In the genomic region with DNA sequence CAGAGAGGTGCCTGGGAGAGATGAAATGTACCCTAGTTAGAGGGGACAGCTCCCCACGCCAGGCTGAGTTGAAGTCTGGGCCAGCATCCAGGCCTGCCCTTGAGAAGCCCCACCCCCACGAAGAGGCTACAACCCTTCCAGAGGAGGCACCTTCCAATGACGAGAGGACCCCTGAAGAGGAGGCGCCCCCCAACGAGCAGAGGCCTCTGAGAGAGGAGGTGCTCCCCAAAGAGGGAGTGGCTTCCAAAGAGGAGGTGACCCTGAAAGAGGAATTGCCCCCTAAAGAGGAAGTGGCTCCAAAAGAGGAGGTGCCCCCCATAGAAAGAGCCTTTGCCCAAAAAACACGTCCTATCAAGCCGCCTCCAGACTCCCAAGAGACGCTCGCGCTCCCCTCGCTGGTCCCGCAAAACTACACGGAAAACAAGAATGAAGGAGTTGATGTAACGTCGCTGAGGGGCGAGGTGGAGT, we compare ENCODE assay signal across 8 cellular contexts. TPM values are rescaled to one million over a fixed set of nuclear protein-coding genes. Genes with fewer than 3 reads are reported as not detected.
DNase-seq lines count a peak whose midpoint lies in the region; ATAC-seq lines count a peak whose summit lies in the region.

No MANE protein-coding gene starts in this region.

- H3K27me3 ChIP-seq in iPS-15b (ENCODE audit: control insufficient read depth, insufficient read depth, low read length), result peaks cover 38% of the 10 kb centered on the region
- no peaks in the 10 kb centered on the region for H3K27me3 ChIP-seq in stomach smooth muscle (ENCODE audit: control insufficient read depth in 1 of 2, insufficient read depth in 2 of 2, low read length in 2 of 2)

- DNase-seq in activated CD4-positive, alpha-beta T cell treated with anti-CD3 and anti-CD28 coated beads, Interleukin-2, amount 10 ng/mL, durations not matched to agents 24 days and 14 days, result peak; percentile 58
- DNase-seq in activated CD4-positive, alpha-beta T cell treated with anti-CD3 and anti-CD28 coated beads for 4 hours, result no peak
- DNase-seq in activated T-helper 1 cell treated with anti-CD3 and anti-CD28 coated beads, Interleukin-12 subunit alpha, Interleukin-12 subunit beta, Interleukin-2, Interleukin-4 antibody, amounts not matched to agents 30 ng/mL and 10 ng/mL and 1 ng/mL, durations not matched to agents 14 hours and 24 hours and 36 hours (ENCODE audit: low spot score), result no peak
- DNase-seq in NCI-H2171 treated with DMSO at 0.1 percent for 48 hours (lab: John Stamatoyannopoulos, UW), result no peak

- H3K9me3 Mint-ChIP-seq in activated CD4-positive, alpha-beta T cell treated with anti-CD3 and anti-CD28 coated beads, Interleukin-2, amount 10 ng/mL, durations not matched to agents 24 days and 14 days, result no peaks in the 10 kb centered on the region
- H3K9me3 Mint-ChIP-seq in activated T-helper 1 cell treated with anti-CD3 and anti-CD28 coated beads, Interleukin-12 subunit alpha, Interleukin-12 subunit beta, Interleukin-2, Interleukin-4 antibody, amounts not matched to agents 30 ng/mL and 10 ng/mL and 1 ng/mL, durations not matched to agents 14 hours and 24 hours and 36 hours, result no peaks in the 10 kb centered on the region

- H3K9ac ChIP-seq in iPS-15b (ENCODE audit: low read depth, low read length) (peak overlapping the region; percentile 81), stomach smooth muscle (ENCODE audit: low read length in 2 of 2) (no peak overlapping the region)

- H3K36me3 Mint-ChIP-seq in activated CD4-positive, alpha-beta T cell treated with anti-CD3 and anti-CD28 coated beads, Interleukin-2, amount 10 ng/mL, durations not matched to agents 24 days and 14 days (ENCODE audit: low read depth), result peaks cover 9% of the 10 kb centered on the region
- peaks cover 8% of the 10 kb centered on the region for H3K36me3 Mint-ChIP-seq in activated T-helper 1 cell treated with anti-CD3 and anti-CD28 coated beads, Interleukin-12 subunit alpha, Interleukin-12 subunit beta, Interleukin-2, Interleukin-4 antibody, amounts not matched to agents 30 ng/mL and 10 ng/mL and 1 ng/mL, durations not matched to agents 14 hours and 24 hours and 36 hours (ENCODE audit: low read depth)

- peaks cover 17% of the 10 kb centered on the region for H3K4me1 Mint-ChIP-seq in activated CD4-positive, alpha-beta T cell treated with anti-CD3 and anti-CD28 coated beads, Interleukin-2, amount 10 ng/mL, durations not matched to agents 24 days and 14 days
- peaks cover 23% of the 10 kb centered on the region for H3K4me1 Mint-ChIP-seq in activated T-helper 1 cell treated with anti-CD3 and anti-CD28 coated beads, Interleukin-12 subunit alpha, Interleukin-12 subunit beta, Interleukin-2, Interleukin-4 antibody, amounts not matched to agents 30 ng/mL and 10 ng/mL and 1 ng/mL, durations not matched to agents 14 hours and 24 hours and 36 hours (ENCODE audit: low read depth)

- no peaks in the 10 kb centered on the region for H3K36me3 ChIP-seq in iPS-15b (ENCODE audit: control insufficient read depth, insufficient read depth, low read length)
- no peaks in the 10 kb centered on the region for H3K36me3 ChIP-seq in stomach smooth muscle (ENCODE audit: control insufficient read depth in 2 of 2, insufficient read depth in 2 of 2, low read length in 2 of 2)

- no peak overlapping the region for H3K27ac ChIP-seq in stomach smooth muscle (ENCODE audit: low read length)

- no peak overlapping the region for H3K27ac Mint-ChIP-seq in activated CD4-positive, alpha-beta T cell treated with anti-CD3 and anti-CD28 coated beads, Interleukin-2, amount 10 ng/mL, durations not matched to agents 24 days and 14 days
- H3K27ac Mint-ChIP-seq in activated T-helper 1 cell treated with anti-CD3 and anti-CD28 coated beads, Interleukin-12 subunit alpha, Interleukin-12 subunit beta, Interleukin-2, Interleukin-4 antibody, amounts not matched to agents 30 ng/mL and 10 ng/mL and 1 ng/mL, durations not matched to agents 14 hours and 24 hours and 36 hours, result peak overlapping the region; percentile 66

- H3K4me1 ChIP-seq in iPS-15b (ENCODE audit: control insufficient read depth, insufficient read depth, low read length) (no peaks in the 10 kb centered on the region), stomach smooth muscle (ENCODE audit: control insufficient read depth, insufficient read depth, low read length) (peaks cover 29% of the 10 kb centered on the region)

- H3K4me3 ChIP-seq in iPS-15b (ENCODE audit: low read depth, low read length), result peak overlapping the region; percentile 47
- H3K4me3 ChIP-seq in stomach smooth muscle (ENCODE audit: low read length in 2 of 2), result peak overlapping the region; percentile 51 to 77

- no peaks in the 10 kb centered on the region for H3K9me3 ChIP-seq in iPS-15b (ENCODE audit: control insufficient read depth, insufficient read depth, low read length)
- no peaks in the 10 kb centered on the region for H3K9me3 ChIP-seq in stomach smooth muscle (ENCODE audit: control insufficient read depth in 2 of 2, low read length in 2 of 2)

- H3K4me3 Mint-ChIP-seq in activated CD4-positive, alpha-beta T cell treated with anti-CD3 and anti-CD28 coated beads, Interleukin-2, amount 10 ng/mL, durations not matched to agents 24 days and 14 days, result peak overlapping the region; percentile 70
- H3K4me3 Mint-ChIP-seq in activated T-helper 1 cell treated with anti-CD3 and anti-CD28 coated beads, Interleukin-12 subunit alpha, Interleukin-12 subunit beta, Interleukin-2, Interleukin-4 antibody, amounts not matched to agents 30 ng/mL and 10 ng/mL and 1 ng/mL, durations not matched to agents 14 hours and 24 hours and 36 hours, result peak overlapping the region; percentile 64

- ATAC-seq in HG03469 (IDR thresholded peaks at IDR 0.05; ENCODE audit: unreplicated experiment) (no peak), HG03439 (IDR thresholded peaks at IDR 0.05; ENCODE audit: unreplicated experiment) (no peak)

- intact Hi-C loops in activated CD4-positive, alpha-beta T cell treated with anti-CD3 and anti-CD28 coated beads, Interleukin-2, amount 10 ng/mL, durations not matched to agents 24 days and 14 days (cut with micrococcal nuclease), result loop anchor here (5.0 kb wide), 2 partner anchors 47 to 67 kb away; a partner anchor contains a TSS
- intact Hi-C loops in activated T-helper 1 cell treated with anti-CD3 and anti-CD28 coated beads, Interleukin-12 subunit alpha, Interleukin-12 subunit beta, Interleukin-2, Interleukin-4 antibody, amounts not matched to agents 30 ng/mL and 10 ng/mL and 1 ng/mL, durations not matched to agents 14 hours and 24 hours and 36 hours (cut with micrococcal nuclease), result loop anchor here (5.0 kb wide), 1 partner anchor 67 kb away; a partner anchor contains a TSS

- no peaks in the 10 kb centered on the region for H3K27me3 Mint-ChIP-seq in activated CD4-positive, alpha-beta T cell treated with anti-CD3 and anti-CD28 coated beads, Interleukin-2, amount 10 ng/mL, durations not matched to agents 24 days and 14 days
- peaks cover 2% of the 10 kb centered on the region for H3K27me3 Mint-ChIP-seq in activated T-helper 1 cell treated with anti-CD3 and anti-CD28 coated beads, Interleukin-12 subunit alpha, Interleukin-12 subunit beta, Interleukin-2, Interleukin-4 antibody, amounts not matched to agents 30 ng/mL and 10 ng/mL and 1 ng/mL, durations not matched to agents 14 hours and 24 hours and 36 hours (ENCODE audit: insufficient read depth)

RNA-seq across cellular contexts. Expression of a gene that starts 3.1 kb away (rescaled TPM):
- 7.5 and 9.0 TPM in 2 replicates for total RNA-seq in activated CD4-positive, alpha-beta T cell treated with anti-CD3 and anti-CD28 coated beads, Interleukin-2, amount 10 ng/mL, durations not matched to agents 24 days and 14 days
- 10.6 and 10.9 TPM in 2 replicates for total RNA-seq in activated T-helper 1 cell treated with anti-CD3 and anti-CD28 coated beads, Interleukin-12 subunit alpha, Interleukin-12 subunit beta, Interleukin-2, Interleukin-4 antibody, amounts not matched to agents 30 ng/mL and 10 ng/mL and 1 ng/mL, durations not matched to agents 14 hours and 24 hours and 36 hours

RNA-seq across cellular contexts. Expression of a gene that starts 14.2 kb away (rescaled TPM):
- total RNA-seq in activated CD4-positive, alpha-beta T cell treated with anti-CD3 and anti-CD28 coated beads, Interleukin-2, amount 10 ng/mL, durations not matched to agents 24 days and 14 days, result 17.0 and 19.4 TPM in 2 replicates
- total RNA-seq in activated T-helper 1 cell treated with anti-CD3 and anti-CD28 coated beads, Interleukin-12 subunit alpha, Interleukin-12 subunit beta, Interleukin-2, Interleukin-4 antibody, amounts not matched to agents 30 ng/mL and 10 ng/mL and 1 ng/mL, durations not matched to agents 14 hours and 24 hours and 36 hours, result 7.5 and 8.3 TPM in 2 replicates
